In the genomic region with DNA sequence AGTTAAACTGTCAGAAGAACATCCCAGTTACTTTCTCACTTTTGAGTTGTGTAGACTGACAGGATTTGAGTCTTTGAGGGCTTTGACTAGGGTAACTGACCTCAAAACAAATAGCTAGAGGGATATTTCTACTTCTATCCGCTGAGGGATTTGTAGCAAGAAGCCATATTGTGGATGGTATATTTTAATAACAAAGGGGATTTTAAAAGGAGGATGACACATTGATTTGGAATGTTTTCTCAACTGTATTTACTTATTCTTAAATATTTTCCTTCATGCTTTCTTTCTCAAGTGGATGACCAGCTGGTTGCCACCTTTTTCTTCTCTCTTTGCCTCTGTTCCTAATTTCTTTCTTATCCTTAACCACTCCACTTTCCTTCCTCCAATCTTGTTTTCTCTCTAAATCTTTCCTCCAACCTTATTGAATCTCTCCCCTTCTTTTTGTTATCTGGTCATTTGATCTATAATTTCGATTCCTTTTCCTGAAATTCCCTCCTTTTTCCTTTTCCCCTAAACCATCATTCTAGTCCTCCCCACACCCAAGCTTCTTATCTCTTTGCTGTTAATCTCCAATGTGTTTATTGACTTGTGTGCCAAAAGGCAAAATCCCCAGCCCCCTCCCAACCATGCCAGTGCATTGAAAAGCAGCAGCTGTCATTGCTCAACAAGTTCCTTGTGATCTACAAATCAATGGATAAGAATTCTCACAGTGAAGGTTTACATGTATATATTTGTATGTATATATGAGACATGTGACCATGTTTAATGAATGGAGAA, we compare ENCODE assay signal across 1 cellular context.
TF ChIP-seq lines count a peak whose summit lies in the region.

No MANE protein-coding gene starts in this region.

TF ChIP-seq in SK-N-SH treated with all-trans-retinoic acid at 6 μM for 48 hours, 23 proteins besides CTCF, POLR2A, EP300 and RAD21 (continued from another document):
- TF ChIP-seq, protein P1, sequence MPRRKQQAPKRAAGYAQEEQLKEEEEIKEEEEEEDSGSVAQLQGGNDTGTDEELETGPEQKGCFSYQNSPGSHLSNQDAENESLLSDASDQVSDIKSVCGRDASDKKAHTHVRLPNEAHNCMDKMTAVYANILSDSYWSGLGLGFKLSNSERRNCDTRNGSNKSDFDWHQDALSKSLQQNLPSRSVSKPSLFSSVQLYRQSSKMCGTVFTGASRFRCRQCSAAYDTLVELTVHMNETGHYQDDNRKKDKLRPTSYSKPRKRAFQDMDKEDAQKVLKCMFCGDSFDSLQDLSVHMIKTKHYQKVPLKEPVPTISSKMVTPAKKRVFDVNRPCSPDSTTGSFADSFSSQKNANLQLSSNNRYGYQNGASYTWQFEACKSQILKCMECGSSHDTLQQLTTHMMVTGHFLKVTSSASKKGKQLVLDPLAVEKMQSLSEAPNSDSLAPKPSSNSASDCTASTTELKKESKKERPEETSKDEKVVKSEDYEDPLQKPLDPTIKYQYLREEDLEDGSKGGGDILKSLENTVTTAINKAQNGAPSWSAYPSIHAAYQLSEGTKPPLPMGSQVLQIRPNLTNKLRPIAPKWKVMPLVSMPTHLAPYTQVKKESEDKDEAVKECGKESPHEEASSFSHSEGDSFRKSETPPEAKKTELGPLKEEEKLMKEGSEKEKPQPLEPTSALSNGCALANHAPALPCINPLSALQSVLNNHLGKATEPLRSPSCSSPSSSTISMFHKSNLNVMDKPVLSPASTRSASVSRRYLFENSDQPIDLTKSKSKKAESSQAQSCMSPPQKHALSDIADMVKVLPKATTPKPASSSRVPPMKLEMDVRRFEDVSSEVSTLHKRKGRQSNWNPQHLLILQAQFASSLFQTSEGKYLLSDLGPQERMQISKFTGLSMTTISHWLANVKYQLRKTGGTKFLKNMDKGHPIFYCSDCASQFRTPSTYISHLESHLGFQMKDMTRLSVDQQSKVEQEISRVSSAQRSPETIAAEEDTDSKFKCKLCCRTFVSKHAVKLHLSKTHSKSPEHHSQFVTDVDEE (CRISPR knock-in tag; IDR thresholded peaks at IDR 0.05), result no peak
- TF ChIP-seq ISL1 (CRISPR knock-in tag; IDR thresholded peaks at IDR 0.05), result no peak
- no peak for TF ChIP-seq SNAI2 (CRISPR knock-in tag; IDR thresholded peaks at IDR 0.05)
- no peak for TF ChIP-seq ZFP3 (CRISPR knock-in tag; IDR thresholded peaks at IDR 0.05)
- TF ChIP-seq BACH2 (CRISPR knock-in tag; IDR thresholded peaks at IDR 0.05; ENCODE audit: borderline replicate concordance), result no peak
- no peak for TF ChIP-seq ZFP30 (CRISPR knock-in tag; IDR thresholded peaks at IDR 0.05)
- TF ChIP-seq, protein P2, sequence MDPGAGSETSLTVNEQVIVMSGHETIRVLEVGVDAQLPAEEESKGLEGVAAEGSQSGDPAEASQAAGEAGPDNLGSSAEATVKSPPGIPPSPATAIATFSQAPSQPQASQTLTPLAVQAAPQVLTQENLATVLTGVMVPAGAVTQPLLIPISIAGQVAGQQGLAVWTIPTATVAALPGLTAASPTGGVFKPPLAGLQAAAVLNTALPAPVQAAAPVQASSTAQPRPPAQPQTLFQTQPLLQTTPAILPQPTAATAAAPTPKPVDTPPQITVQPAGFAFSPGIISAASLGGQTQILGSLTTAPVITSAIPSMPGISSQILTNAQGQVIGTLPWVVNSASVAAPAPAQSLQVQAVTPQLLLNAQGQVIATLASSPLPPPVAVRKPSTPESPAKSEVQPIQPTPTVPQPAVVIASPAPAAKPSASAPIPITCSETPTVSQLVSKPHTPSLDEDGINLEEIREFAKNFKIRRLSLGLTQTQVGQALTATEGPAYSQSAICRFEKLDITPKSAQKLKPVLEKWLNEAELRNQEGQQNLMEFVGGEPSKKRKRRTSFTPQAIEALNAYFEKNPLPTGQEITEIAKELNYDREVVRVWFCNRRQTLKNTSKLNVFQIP (CRISPR knock-in tag; IDR thresholded peaks at IDR 0.05; ENCODE audit: borderline replicate concordance, low read depth), result no peak
- no peak for TF ChIP-seq ZNF8 (CRISPR knock-in tag; IDR thresholded peaks at IDR 0.05)
- TF ChIP-seq PPARA (CRISPR knock-in tag; IDR thresholded peaks at IDR 0.05; ENCODE audit: borderline replicate concordance), result no peak
TF ChIP-seq in SK-N-SH treated with all-trans-retinoic acid at 6 μM for 48 hours: peak in this region for 0.
